In the genomic region with DNA sequence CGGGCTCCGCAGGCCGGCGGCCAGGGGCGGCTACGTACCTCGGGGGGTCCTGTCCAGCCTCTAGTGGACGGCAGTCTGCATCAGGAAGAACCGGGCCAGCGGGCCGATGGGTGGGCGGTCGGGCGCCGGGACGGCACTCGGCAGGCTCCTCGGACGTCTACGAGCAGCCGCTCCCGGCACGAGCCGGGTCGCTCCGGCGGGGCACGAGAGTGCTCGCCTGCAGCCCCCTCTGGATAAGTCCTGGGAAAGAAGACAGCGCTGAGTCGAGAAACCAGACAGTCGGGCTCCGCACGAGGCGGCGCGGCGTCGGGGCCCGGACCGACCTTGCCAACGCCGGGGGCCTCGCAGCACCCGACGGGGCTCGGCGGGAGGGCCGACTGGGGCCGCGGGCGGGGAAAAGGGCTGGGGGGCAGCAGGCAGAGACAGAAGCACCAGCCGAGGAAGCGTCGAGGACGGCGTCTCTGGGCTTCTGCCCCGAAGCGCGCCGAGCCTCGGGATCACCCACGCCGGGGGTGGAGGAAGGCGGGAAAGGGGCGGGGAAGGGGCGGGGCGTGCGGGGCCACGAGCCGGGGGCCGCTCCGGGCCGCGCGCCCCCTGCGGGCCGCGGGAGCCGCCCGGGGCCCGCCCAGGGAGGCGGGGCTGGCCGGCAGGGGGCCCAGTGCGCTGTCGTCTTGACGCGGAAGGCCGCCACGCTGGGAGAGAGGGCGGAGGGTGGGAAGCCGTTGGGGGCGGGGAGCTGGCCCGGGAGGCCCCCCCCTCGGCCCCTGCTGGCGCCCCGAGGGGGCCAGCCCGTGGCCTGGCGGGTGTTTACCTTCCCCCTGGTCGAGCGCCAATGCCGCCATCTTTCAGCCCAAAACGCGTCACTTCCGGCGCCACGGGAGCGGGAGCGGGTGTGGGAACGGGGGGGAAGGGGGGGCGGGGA, we compare ENCODE assay signal across 8 cellular contexts. TPM values are rescaled to one million over a fixed set of nuclear protein-coding genes. Genes with fewer than 3 reads are reported as not detected.
DNase-seq lines count a peak whose midpoint lies in the region; ATAC-seq and TF ChIP-seq lines count a peak whose summit lies in the region.

No MANE protein-coding gene starts in this region.

- DNase-seq in C1 segment of cervical spinal cord (lab: John Stamatoyannopoulos, UW) (peak in 13 of 14 donors; percentile 54 to 92 (median 76)), GM19240 (ENCODE audit: insufficient read length, low spot score) (peak; percentile 59), NCI-H524 treated with DMSO at 0.1 percent for 48 hours (lab: John Stamatoyannopoulos, UW) (peak; percentile 43), dedifferentiated amniotic fluid mesenchymal stem cell (ENCODE audit: extremely low spot score) (peak; percentile 74)
- peak; percentile 80 for DNase-seq in activated CD4-positive, alpha-beta T cell treated with anti-CD3 and anti-CD28 coated beads, Interleukin-2, amount 10 ng/mL, durations not matched to agents 7 days and 5 days
- DNase-seq in stimulated activated CD4-positive, alpha-beta T cell treated with anti-CD3 and anti-CD28 coated beads, Interleukin-2, amount 100 ng/mL, for 48 hours = peak; percentile 61 to 72

- no peaks in the 10 kb centered on the region for H3K9me3 Mint-ChIP-seq in activated CD4-positive, alpha-beta T cell treated with anti-CD3 and anti-CD28 coated beads, Interleukin-2, amount 10 ng/mL, durations not matched to agents 7 days and 5 days

- peaks cover 30% of the 10 kb centered on the region for H3K4me1 Mint-ChIP-seq in activated CD4-positive, alpha-beta T cell treated with anti-CD3 and anti-CD28 coated beads, Interleukin-2, amount 10 ng/mL, durations not matched to agents 7 days and 5 days

- H3K4me1 ChIP-seq in liver (ENCODE audit: control insufficient read depth in 4 of 4, insufficient read depth in 4 of 4, low read length in 3 of 4) = no peaks in the 10 kb centered on the region

- peaks cover 0 to 2% (median 0%) of the 10 kb centered on the region in 4 donors for H3K36me3 ChIP-seq in liver (ENCODE audit: control insufficient read depth in 4 of 4, insufficient read depth in 3 of 4, low read depth in 1 of 4, low read length in 3 of 4)

- POLR2A ChIA-PET in activated CD4-positive, alpha-beta T cell treated with anti-CD3 and anti-CD28 coated beads, Interleukin-2, amount 10 ng/mL, durations not matched to agents 7 days and 5 days (lab: Charles Lee) = no interaction called here

- peaks cover 8% of the 10 kb centered on the region for H3K36me3 Mint-ChIP-seq in activated CD4-positive, alpha-beta T cell treated with anti-CD3 and anti-CD28 coated beads, Interleukin-2, amount 10 ng/mL, durations not matched to agents 7 days and 5 days (ENCODE audit: low read depth)

- CTCF ChIA-PET in activated CD4-positive, alpha-beta T cell treated with anti-CD3 and anti-CD28 coated beads, Interleukin-2, amount 10 ng/mL, durations not matched to agents 7 days and 5 days (lab: Charles Lee) = interaction anchor here (0.6 to 4.9 kb wide), 5 partner anchors 11 to 329 kb away, joined by 3 to 38 read pairs (median 4); a partner anchor contains a TSS

- peaks cover 4% of the 10 kb centered on the region for H3K27me3 Mint-ChIP-seq in activated CD4-positive, alpha-beta T cell treated with anti-CD3 and anti-CD28 coated beads, Interleukin-2, amount 10 ng/mL, durations not matched to agents 7 days and 5 days

- H3K27ac Mint-ChIP-seq in activated CD4-positive, alpha-beta T cell treated with anti-CD3 and anti-CD28 coated beads, Interleukin-2, amount 10 ng/mL, durations not matched to agents 7 days and 5 days = peak overlapping the region; percentile 93

- H3K4me3 ChIP-seq in liver (ENCODE audit: low read depth in 1 of 3, low read length in 3 of 3) = peak overlapping the region; percentile 50 to 85 (median 81)

- no peaks in the 10 kb centered on the region for H3K9me3 ChIP-seq in liver (ENCODE audit: control insufficient read depth in 4 of 4, low read length in 3 of 4)

- TF ChIP-seq CTCF in liver (IDR thresholded peaks at IDR 0.05; ENCODE audit: low read depth, low read length, missing input control) = peak; percentile 29

- under 1% methylated on average over 106 of the region's 111 CpGs for WGBS in liver

- ATAC-seq in HG03442 (IDR thresholded peaks at IDR 0.05; ENCODE audit: unreplicated experiment) = peak; percentile 86

- peak overlapping the region; percentile 96 to 97 for H3K27ac ChIP-seq in liver (ENCODE audit: low read depth in 1 of 2, low read length in 2 of 2)

- H3K9ac ChIP-seq in liver (ENCODE audit: low read depth in 1 of 2, low read length in 2 of 2) = peak overlapping the region; percentile 19 to 50

- no peaks in the 10 kb centered on the region for H3K27me3 ChIP-seq in liver (ENCODE audit: control insufficient read depth in 4 of 4, insufficient read depth in 4 of 4, low read length in 3 of 4)

- TF ChIP-seq RAD21 in liver (IDR thresholded peaks at IDR 0.05) = no peak

- H3K4me3 Mint-ChIP-seq in activated CD4-positive, alpha-beta T cell treated with anti-CD3 and anti-CD28 coated beads, Interleukin-2, amount 10 ng/mL, durations not matched to agents 7 days and 5 days = peak overlapping the region; percentile 91

TF ChIP-seq in liver, 16 proteins besides CTCF, POLR2A, EP300 and RAD21:
- TF ChIP-seq, protein P1, sequence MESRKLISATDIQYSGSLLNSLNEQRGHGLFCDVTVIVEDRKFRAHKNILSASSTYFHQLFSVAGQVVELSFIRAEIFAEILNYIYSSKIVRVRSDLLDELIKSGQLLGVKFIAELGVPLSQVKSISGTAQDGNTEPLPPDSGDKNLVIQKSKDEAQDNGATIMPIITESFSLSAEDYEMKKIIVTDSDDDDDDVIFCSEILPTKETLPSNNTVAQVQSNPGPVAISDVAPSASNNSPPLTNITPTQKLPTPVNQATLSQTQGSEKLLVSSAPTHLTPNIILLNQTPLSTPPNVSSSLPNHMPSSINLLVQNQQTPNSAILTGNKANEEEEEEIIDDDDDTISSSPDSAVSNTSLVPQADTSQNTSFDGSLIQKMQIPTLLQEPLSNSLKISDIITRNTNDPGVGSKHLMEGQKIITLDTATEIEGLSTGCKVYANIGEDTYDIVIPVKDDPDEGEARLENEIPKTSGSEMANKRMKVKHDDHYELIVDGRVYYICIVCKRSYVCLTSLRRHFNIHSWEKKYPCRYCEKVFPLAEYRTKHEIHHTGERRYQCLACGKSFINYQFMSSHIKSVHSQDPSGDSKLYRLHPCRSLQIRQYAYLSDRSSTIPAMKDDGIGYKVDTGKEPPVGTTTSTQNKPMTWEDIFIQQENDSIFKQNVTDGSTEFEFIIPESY (IDR thresholded peaks at IDR 0.05) = no peak
- TF ChIP-seq, protein P2, sequence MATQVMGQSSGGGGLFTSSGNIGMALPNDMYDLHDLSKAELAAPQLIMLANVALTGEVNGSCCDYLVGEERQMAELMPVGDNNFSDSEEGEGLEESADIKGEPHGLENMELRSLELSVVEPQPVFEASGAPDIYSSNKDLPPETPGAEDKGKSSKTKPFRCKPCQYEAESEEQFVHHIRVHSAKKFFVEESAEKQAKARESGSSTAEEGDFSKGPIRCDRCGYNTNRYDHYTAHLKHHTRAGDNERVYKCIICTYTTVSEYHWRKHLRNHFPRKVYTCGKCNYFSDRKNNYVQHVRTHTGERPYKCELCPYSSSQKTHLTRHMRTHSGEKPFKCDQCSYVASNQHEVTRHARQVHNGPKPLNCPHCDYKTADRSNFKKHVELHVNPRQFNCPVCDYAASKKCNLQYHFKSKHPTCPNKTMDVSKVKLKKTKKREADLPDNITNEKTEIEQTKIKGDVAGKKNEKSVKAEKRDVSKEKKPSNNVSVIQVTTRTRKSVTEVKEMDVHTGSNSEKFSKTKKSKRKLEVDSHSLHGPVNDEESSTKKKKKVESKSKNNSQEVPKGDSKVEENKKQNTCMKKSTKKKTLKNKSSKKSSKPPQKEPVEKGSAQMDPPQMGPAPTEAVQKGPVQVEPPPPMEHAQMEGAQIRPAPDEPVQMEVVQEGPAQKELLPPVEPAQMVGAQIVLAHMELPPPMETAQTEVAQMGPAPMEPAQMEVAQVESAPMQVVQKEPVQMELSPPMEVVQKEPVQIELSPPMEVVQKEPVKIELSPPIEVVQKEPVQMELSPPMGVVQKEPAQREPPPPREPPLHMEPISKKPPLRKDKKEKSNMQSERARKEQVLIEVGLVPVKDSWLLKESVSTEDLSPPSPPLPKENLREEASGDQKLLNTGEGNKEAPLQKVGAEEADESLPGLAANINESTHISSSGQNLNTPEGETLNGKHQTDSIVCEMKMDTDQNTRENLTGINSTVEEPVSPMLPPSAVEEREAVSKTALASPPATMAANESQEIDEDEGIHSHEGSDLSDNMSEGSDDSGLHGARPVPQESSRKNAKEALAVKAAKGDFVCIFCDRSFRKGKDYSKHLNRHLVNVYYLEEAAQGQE (IDR thresholded peaks at IDR 0.05) = no peak
- TF ChIP-seq HNF4A (conservative IDR thresholded peaks at IDR 0.05) (no peak), JUND (IDR thresholded peaks at IDR 0.05) (no peak), HNF4G (IDR thresholded peaks at IDR 0.05) (no peak), TAF1 (conservative IDR thresholded peaks at IDR 0.05) (peak; percentile 77), FOXA2 (IDR thresholded peaks at IDR 0.05) (no peak), RXRA (IDR thresholded peaks at IDR 0.05) (peak in 1 of 2 donors; percentile 46), SP1 (IDR thresholded peaks at IDR 0.05) (peak; percentile 13), YY1 (IDR thresholded peaks at IDR 0.05) (peak; percentile 56), NR2F2 (IDR thresholded peaks at IDR 0.05) (no peak), EGR1 (IDR thresholded peaks at IDR 0.05; ENCODE audit: low read depth in 2 of 2) (no peak), GABPA (IDR thresholded peaks at IDR 0.05 in 1 of 2, conservative IDR thresholded peaks at IDR 0.05 in 1 of 2) (peak; percentile 38 to 67), FOXA1 (IDR thresholded peaks at IDR 0.05) (no peak)
- TF ChIP-seq, protein P3, sequence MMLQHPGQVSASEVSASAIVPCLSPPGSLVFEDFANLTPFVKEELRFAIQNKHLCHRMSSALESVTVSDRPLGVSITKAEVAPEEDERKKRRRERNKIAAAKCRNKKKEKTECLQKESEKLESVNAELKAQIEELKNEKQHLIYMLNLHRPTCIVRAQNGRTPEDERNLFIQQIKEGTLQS (IDR thresholded peaks at IDR 0.05) = no peak
- TF ChIP-seq, protein P4, sequence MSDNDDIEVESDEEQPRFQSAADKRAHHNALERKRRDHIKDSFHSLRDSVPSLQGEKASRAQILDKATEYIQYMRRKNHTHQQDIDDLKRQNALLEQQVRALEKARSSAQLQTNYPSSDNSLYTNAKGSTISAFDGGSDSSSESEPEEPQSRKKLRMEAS (IDR thresholded peaks at IDR 0.05) = no peak

RNA-seq across cellular contexts. Expression of a gene that starts 1.9 kb away (rescaled TPM):
- 1 to 10 TPM; 8.6 to 9.6 TPM for total RNA-seq in activated CD4-positive, alpha-beta T cell treated with anti-CD3 and anti-CD28 coated beads, Interleukin-2, amount 10 ng/mL, durations not matched to agents 7 days and 5 days
- total RNA-seq in liver = 10 to 100 TPM; 10.1 to 10.6 TPM
- 1 to 10 TPM; 1.4 to 2.0 TPM for polyA plus RNA-seq in liver

RNA-seq across cellular contexts. Expression of a gene that starts 29.7 kb away (rescaled TPM):
- total RNA-seq in activated CD4-positive, alpha-beta T cell treated with anti-CD3 and anti-CD28 coated beads, Interleukin-2, amount 10 ng/mL, durations not matched to agents 7 days and 5 days = 100 to 1,000 TPM; 199 to 209 TPM
- total RNA-seq in liver = 10 to 100 TPM; 62.5 to 98.0 TPM
- polyA plus RNA-seq in liver = 10 to 100 TPM; 24.9 to 32.4 TPM

Comparison
In these comparisons a context has a peak if more than half of its experiments do, and no peak if none do; other contexts are left out.
1. Peak in every context shown above with its lines: DNase-seq, ATAC-seq, H3K4me3 ChIP-seq and H3K27ac ChIP-seq.